ENCODE assay signal across 8 cellular contexts in the genomic region with DNA sequence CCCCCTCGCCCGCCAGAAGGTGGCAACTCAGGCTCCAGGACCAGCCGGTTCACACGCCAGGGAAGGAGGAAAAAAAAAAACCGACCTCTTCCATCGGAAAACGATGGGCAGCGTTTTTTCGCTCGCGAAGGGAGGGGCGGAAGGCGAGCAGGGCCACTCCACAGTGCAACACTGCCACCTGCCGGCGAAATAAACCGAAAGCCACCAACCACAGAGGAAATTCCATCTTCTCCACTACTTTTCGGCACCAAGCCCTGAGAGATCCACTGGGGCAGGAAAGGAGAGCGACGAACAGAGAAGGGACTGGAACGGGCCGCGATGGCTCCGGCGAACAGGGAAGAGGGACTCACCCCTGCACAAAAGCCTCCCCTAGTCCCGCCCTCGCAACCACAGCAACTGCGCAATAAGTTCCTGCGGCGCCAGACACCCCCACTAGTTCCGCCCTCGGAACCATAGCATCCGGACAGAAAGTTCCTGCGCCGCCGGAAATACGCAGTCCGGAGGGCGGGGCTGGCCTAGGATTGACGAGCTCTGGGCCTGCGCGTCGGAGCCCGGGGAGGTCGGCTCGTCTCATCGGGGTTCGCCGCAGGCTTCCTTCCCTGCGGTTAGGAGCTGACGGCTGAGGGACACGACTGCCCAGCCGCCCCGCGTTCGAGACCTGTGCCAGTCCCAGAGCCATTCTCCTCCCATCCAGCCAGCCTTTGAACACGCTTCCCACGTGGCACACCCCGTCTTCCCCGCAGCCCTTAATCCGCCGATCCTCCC. TPM values are rescaled to one million over a fixed set of nuclear protein-coding genes. Genes with fewer than 3 reads are reported as not detected.
DNase-seq lines count a peak whose midpoint lies in the region; ATAC-seq and TF ChIP-seq lines count a peak whose summit lies in the region.

No MANE protein-coding gene starts in this region.

- H3K4me1 ChIP-seq in mesendoderm (ENCODE audit: control insufficient read depth, low read depth, low read length), result no peaks in the 10 kb centered on the region

- H3K27me3 ChIP-seq in mesendoderm (ENCODE audit: insufficient read depth, low read length, poor library complexity), result no peaks in the 10 kb centered on the region

- H3K4me2 ChIP-seq in mesendoderm (ENCODE audit: low read length), result peak overlapping the region; percentile 57

- peak; percentile 92 for TF ChIP-seq CTCF in Calu3 (IDR thresholded peaks at IDR 0.05; ENCODE audit: unreplicated experiment)

- no peaks in the 10 kb centered on the region for H3K27me3 Mint-ChIP-seq in Calu3 (ENCODE audit: unreplicated experiment)
- H3K27me3 Mint-ChIP-seq in effector memory CD8-positive, alpha-beta T cell, result no peaks in the 10 kb centered on the region

- peak overlapping the region; percentile 98 for H3K27ac ChIP-seq in mesendoderm (ENCODE audit: low read depth, low read length)

- peak overlapping the region; percentile 95 for H3K56ac ChIP-seq in mesendoderm (ENCODE audit: low read length)

- DNase-seq in Calu3 (peak; percentile 92), HT1080 (ENCODE audit: low read depth) (peak; percentile 92), mesendoderm (peak; percentile 95)
- peak; percentile 85 for DNase-seq in NK-92 treated with Interleukin-12 subunit alpha and Interleukin-12 subunit beta, amount 100 ng/mL, for 24 hours (lab: John Stamatoyannopoulos, UW)
- peak; percentile 83 to 91 for DNase-seq in activated CD8-positive, alpha-beta memory T cell treated with anti-CD3 and anti-CD28 coated beads for 4 hours (ENCODE audit: low read depth in 2 of 2)
- DNase-seq in effector memory CD8-positive, alpha-beta T cell, result peak; percentile 84 to 85 (median 84)
- peak; percentile 79 for DNase-seq in stimulated activated CD8-positive, alpha-beta memory T cell treated with anti-CD3 and anti-CD28 coated beads, Interleukin-15, amount 100 ng/mL, for 1 hour (ENCODE audit: low read depth)

- H3K9me3 Mint-ChIP-seq in Calu3 (ENCODE audit: low read depth, unreplicated experiment), result no peaks in the 10 kb centered on the region
- H3K9me3 Mint-ChIP-seq in effector memory CD8-positive, alpha-beta T cell, result no peaks in the 10 kb centered on the region

- H3K4me3 Mint-ChIP-seq in Calu3 (ENCODE audit: low read depth, unreplicated experiment), result peak overlapping the region; percentile 86
- peak overlapping the region; percentile 90 to 94 for H3K4me3 Mint-ChIP-seq in effector memory CD8-positive, alpha-beta T cell

- no peaks in the 10 kb centered on the region for H3K79me2 ChIP-seq in mesendoderm (ENCODE audit: control insufficient read depth, insufficient read depth, low read length)

- H3K4ac ChIP-seq in mesendoderm (ENCODE audit: low read depth, low read length), result no peak overlapping the region

- no peaks in the 10 kb centered on the region for H3K79me1 ChIP-seq in mesendoderm (ENCODE audit: low read length)

- H2BK5ac ChIP-seq in mesendoderm (ENCODE audit: low read length), result no peak overlapping the region

- H3K36me3 Mint-ChIP-seq in Calu3 (ENCODE audit: insufficient read depth, unreplicated experiment), result peaks cover 16% of the 10 kb centered on the region
- H3K36me3 Mint-ChIP-seq in effector memory CD8-positive, alpha-beta T cell (ENCODE audit: insufficient read depth), result peaks cover 15% of the 10 kb centered on the region

- H2BK120ac ChIP-seq in mesendoderm (ENCODE audit: low read depth, low read length), result no peak overlapping the region

- WGBS in mesendoderm (ENCODE audit: extremely low coverage, insufficient coverage, low lambda C conversion rate), result no CpG with 5 or more reads among the region's 61 CpGs

- H3K27ac Mint-ChIP-seq in Calu3 (ENCODE audit: unreplicated experiment), result peak overlapping the region; percentile 96
- H3K27ac Mint-ChIP-seq in effector memory CD8-positive, alpha-beta T cell, result peak overlapping the region; percentile 99

- no peak overlapping the region for H4K5ac ChIP-seq in mesendoderm (ENCODE audit: low read length)

- no TSS peak for BruUV-seq in Calu3 (replicated peaks; lab: Mats Ljungman, UMichigan)

- H3K9ac ChIP-seq in mesendoderm (ENCODE audit: low read length), result peak overlapping the region; percentile 93

- H3K4me1 Mint-ChIP-seq in Calu3 (ENCODE audit: low read depth, unreplicated experiment), result no peaks in the 10 kb centered on the region
- H3K4me1 Mint-ChIP-seq in effector memory CD8-positive, alpha-beta T cell (ENCODE audit: low read depth in 2 of 2), result peaks cover 7 to 9% of the 10 kb centered on the region in 2 donors

- H3K18ac ChIP-seq in mesendoderm (ENCODE audit: low read length), result peak overlapping the region; percentile 6

- ATAC-seq in GM21367 (IDR thresholded peaks at IDR 0.05; ENCODE audit: unreplicated experiment), result peak; percentile 82
- ATAC-seq in effector memory CD8-positive, alpha-beta T cell (replicated peaks), result peak; percentile 94

- no peak overlapping the region for H2AK5ac ChIP-seq in mesendoderm (ENCODE audit: low read length)

- H3K36me3 ChIP-seq in mesendoderm (ENCODE audit: control insufficient read depth, insufficient read depth, low read length), result no peaks in the 10 kb centered on the region

- no peak overlapping the region for H3K23ac ChIP-seq in mesendoderm (ENCODE audit: low read length)

- no peak overlapping the region for H4K8ac ChIP-seq in mesendoderm (ENCODE audit: low read depth, low read length)

- CTCF ChIA-PET in Calu3 (lab: Charles Lee), result interaction anchor here (0.6 to 1.1 kb wide), 2 partner anchors 61 to 673 kb away, joined by 3 read pairs; no protein-coding TSS in a partner anchor

- H2BK15ac ChIP-seq in mesendoderm (replicated peaks; ENCODE audit: low read depth), result no peak overlapping the region

- H3K4me3 ChIP-seq in mesendoderm (ENCODE audit: low read length), result peak overlapping the region; percentile 72

- intact Hi-C loops in Calu3 (cut with micrococcal nuclease; ENCODE audit: unreplicated experiment), result no loop called here

RNA-seq across cellular contexts. Expression of a gene that starts 23.4 kb away (rescaled TPM):
- total RNA-seq in Calu3 (2022), result 18.0 and 19.7 TPM in 2 replicates
- 8.4 and 15.9 TPM in 2 replicates for total RNA-seq in HT1080 (2014; rRNA removed; shearing (Covaris generic))
- polyA plus RNA-seq in HT1080 (2015; cell fraction: cytosol; rRNA removed), result 6.6 and 8.8 TPM in 2 replicates
- 80.1 and 96.1 TPM in 2 replicates for polyA plus RNA-seq in HT1080 (2015; cell fraction: nucleus; rRNA removed)
- 6.8 TPM for polyA plus RNA-seq in mesendoderm (2013, experiment 1 of 2)
- 6.7 TPM for polyA plus RNA-seq in mesendoderm (2013, experiment 2 of 2)

RNA-seq across cellular contexts. Expression of a gene that starts 37.8 kb away (rescaled TPM):
- total RNA-seq in Calu3 (2022), result 8.4 and 9.3 TPM in 2 replicates
- 6.6 and 11.4 TPM in 2 replicates for total RNA-seq in HT1080 (2014; rRNA removed; shearing (Covaris generic))
- 11.4 and 11.5 TPM in 2 replicates for polyA plus RNA-seq in HT1080 (2015; cell fraction: cytosol; rRNA removed)
- polyA plus RNA-seq in HT1080 (2015; cell fraction: nucleus; rRNA removed), result 53.1 and 54.0 TPM in 2 replicates
- polyA plus RNA-seq in mesendoderm (2013, experiment 1 of 2), result 8.3 TPM
- polyA plus RNA-seq in mesendoderm (2013, experiment 2 of 2), result 8.6 TPM

Comparison
In these comparisons a context has a peak if more than half of its experiments do, and no peak if none do; other contexts are left out.
1. Peak in every context shown above with its lines: DNase-seq, ATAC-seq, H3K4me3 ChIP-seq and H3K27ac ChIP-seq.